ENCODE assay signal across 22 cellular contexts in the genomic region with DNA sequence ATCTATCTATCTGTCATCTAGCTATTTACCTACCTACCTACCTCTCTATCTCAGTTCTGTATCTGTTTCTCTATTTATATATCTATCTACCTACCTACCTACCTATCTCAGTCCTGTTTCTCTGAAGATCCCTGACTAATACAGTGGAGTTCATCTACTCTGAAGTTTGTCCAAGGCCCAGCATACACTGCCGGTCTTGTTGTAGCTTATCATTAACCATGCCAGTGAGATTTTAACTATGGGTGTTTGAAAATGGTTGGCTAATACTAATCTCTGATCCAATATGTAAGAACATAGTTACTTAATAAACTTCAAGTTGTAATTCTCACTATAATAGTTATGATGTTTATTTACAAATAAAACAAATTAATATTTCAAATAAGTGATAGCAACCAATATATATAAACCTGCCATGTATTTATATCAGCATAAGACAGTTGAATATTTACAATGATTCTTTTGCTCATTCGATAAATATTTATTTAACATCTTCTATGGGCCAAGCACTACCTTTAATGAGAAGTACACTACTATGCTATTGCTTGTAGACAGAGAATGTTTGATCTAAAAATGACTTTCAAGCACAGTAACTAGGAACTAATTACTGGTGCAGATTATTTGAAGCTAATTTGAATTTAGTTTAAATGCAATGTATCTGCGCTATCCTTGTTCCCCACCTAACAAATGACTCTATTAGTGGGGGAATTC.
A peak's percentile ranks its signal among the peaks of the same experiment; 100 is the strongest.
DNase-seq lines count a peak whose midpoint lies in the region; ATAC-seq, FAIRE-seq and TF ChIP-seq lines count a peak whose summit lies in the region.
"Had no signal": no experiment of that assay in that cellular context is flagged by ENCODE, and none has a peak within 500 bp of the region (broad histone marks: within the 10 kb centered on the region; RNA-seq: fewer than 3 reads in every experiment).

No MANE protein-coding gene starts in this region.

- H3K9me3 Mint-ChIP-seq in Calu3 (ENCODE audit: low read depth, unreplicated experiment) = no peaks in the 10 kb centered on the region
- H3K9me3 Mint-ChIP-seq in activated CD4-positive, alpha-beta T cell treated with anti-CD3 and anti-CD28 coated beads, Interleukin-2, amount 10 ng/mL, durations not matched to agents 24 days and 14 days = peaks cover under 1% of the 10 kb centered on the region
- H3K9me3 Mint-ChIP-seq: CD8-positive, alpha-beta memory T cell; HFFc6 had no signal

- H3K4me3 ChIP-seq in kidney epithelial cell (ENCODE audit: low read depth, low read length) = no peak overlapping the region
- no peak overlapping the region for H3K4me3 ChIP-seq in mucosa of descending colon
- no peak overlapping the region for H3K4me3 ChIP-seq in breast epithelium
- H3K4me3 ChIP-seq: SK-N-MC had no signal

- POLR2A ChIA-PET in HEK293T (lab: Yijun Ruan, JAX) = interaction anchor here (0.7 kb wide), 1 partner anchor 11 kb away, joined by 3 read pairs; no protein-coding TSS in a partner anchor

- H3K27me3 Mint-ChIP-seq in Calu3 (ENCODE audit: unreplicated experiment) = no peaks in the 10 kb centered on the region
- peaks cover 1% of the 10 kb centered on the region for H3K27me3 Mint-ChIP-seq in activated CD4-positive, alpha-beta T cell treated with anti-CD3 and anti-CD28 coated beads, Interleukin-2, amount 10 ng/mL, durations not matched to agents 24 days and 14 days

- H3K4me1 ChIP-seq in mucosa of descending colon (ENCODE audit: low read depth) (no peaks in the 10 kb centered on the region), breast epithelium (no peaks in the 10 kb centered on the region)

- TF ChIP-seq POLR2A in breast epithelium (IDR thresholded peaks at IDR 0.05) = no peak

- H3K4me1 Mint-ChIP-seq in Calu3 (ENCODE audit: low read depth, unreplicated experiment) = peaks cover 9% of the 10 kb centered on the region
- no peaks in the 10 kb centered on the region for H3K4me1 Mint-ChIP-seq in activated CD4-positive, alpha-beta T cell treated with anti-CD3 and anti-CD28 coated beads, Interleukin-2, amount 10 ng/mL, durations not matched to agents 24 days and 14 days
- H3K4me1 Mint-ChIP-seq: CD8-positive, alpha-beta memory T cell had no signal

- peak; percentile 54 for FAIRE-seq in RCC 7860 (lab: Jason Lieb, UNC)
- FAIRE-seq: G401.6, GM12891, H1 had no signal

- DNase-seq in Calu3 = no peak
- no peak for DNase-seq in RCC 7860 (ENCODE audit: low spot score)
- DNase-seq in kidney epithelial cell (ENCODE audit: low read depth) = peak; percentile 21
- no peak for DNase-seq in mucosa of descending colon
- no peak for DNase-seq in activated CD4-positive, alpha-beta T cell treated with anti-CD3 and anti-CD28 coated beads, Interleukin-2, amount 10 ng/mL, durations not matched to agents 24 days and 14 days
- DNase-seq in HEK293T (ENCODE audit: extremely low spot score) = no peak
- DNase-seq in breast epithelium (ENCODE audit: low spot score in 2 of 2) = no peak
- DNase-seq: CD8-positive, alpha-beta memory T cell; DMS153; HFFc6; Karpas-422; NCI-H1105 treated with DMSO at 0.1 percent for 48 hours; NCI-H1930; NCI-H2171; NCI-H446 treated with DMSO at 0.1 percent for 48 hours; NCI-H748 treated with DMSO at 0.1 percent for 48 hours; PC-3 had no signal

- no peak for TF ChIP-seq CTCF in Calu3 (IDR thresholded peaks at IDR 0.05; ENCODE audit: unreplicated experiment)
- TF ChIP-seq CTCF in kidney epithelial cell (IDR thresholded peaks at IDR 0.05; ENCODE audit: insufficient read depth, low read length, poor library complexity, severe bottlenecking) = no peak
- TF ChIP-seq CTCF in mucosa of descending colon (IDR thresholded peaks at IDR 0.05) = no peak
- TF ChIP-seq CTCF in breast epithelium (IDR thresholded peaks at IDR 0.05) = no peak

- ATAC-seq in mucosa of descending colon (peak; percentile 49), HG03280 (IDR thresholded peaks at IDR 0.05; ENCODE audit: unreplicated experiment) (no peak)
- ATAC-seq: PC-3 had no signal

- H3K4me3 Mint-ChIP-seq in Calu3 (ENCODE audit: low read depth, unreplicated experiment) = no peak overlapping the region
- no peak overlapping the region for H3K4me3 Mint-ChIP-seq in activated CD4-positive, alpha-beta T cell treated with anti-CD3 and anti-CD28 coated beads, Interleukin-2, amount 10 ng/mL, durations not matched to agents 24 days and 14 days
- H3K4me3 Mint-ChIP-seq: CD8-positive, alpha-beta memory T cell; HFFc6 had no signal

- peak overlapping the region; percentile 77 for H3K27ac Mint-ChIP-seq in Calu3 (ENCODE audit: unreplicated experiment)
- H3K27ac Mint-ChIP-seq in activated CD4-positive, alpha-beta T cell treated with anti-CD3 and anti-CD28 coated beads, Interleukin-2, amount 10 ng/mL, durations not matched to agents 24 days and 14 days = no peak overlapping the region

- no peaks in the 10 kb centered on the region for H3K36me3 Mint-ChIP-seq in Calu3 (ENCODE audit: insufficient read depth, unreplicated experiment)
- no peaks in the 10 kb centered on the region for H3K36me3 Mint-ChIP-seq in activated CD4-positive, alpha-beta T cell treated with anti-CD3 and anti-CD28 coated beads, Interleukin-2, amount 10 ng/mL, durations not matched to agents 24 days and 14 days (ENCODE audit: low read depth)
- H3K36me3 Mint-ChIP-seq: CD8-positive, alpha-beta memory T cell had no signal

- H3K9me3 ChIP-seq in mucosa of descending colon (no peaks in the 10 kb centered on the region), breast epithelium (no peaks in the 10 kb centered on the region)

- intact Hi-C loops in Calu3 (cut with micrococcal nuclease; ENCODE audit: unreplicated experiment) (no loop called here), mucosa of descending colon (cut with DNase I, micrococcal nuclease) (no loop called here), breast epithelium (cut with DNase I; ENCODE audit: low total_unique reads) (no loop called here)
- intact Hi-C loops in activated CD4-positive, alpha-beta T cell treated with anti-CD3 and anti-CD28 coated beads, Interleukin-2, amount 10 ng/mL, durations not matched to agents 24 days and 14 days (cut with micrococcal nuclease) = no loop called here

- no peak overlapping the region for H3K27ac ChIP-seq in breast epithelium
- H3K27ac ChIP-seq: SK-N-MC had no signal

- BruUV-seq in Calu3 (replicated peaks; lab: Mats Ljungman, UMichigan) = no TSS peak

- H3K36me3 ChIP-seq in kidney epithelial cell (ENCODE audit: control insufficient read depth, insufficient read depth, low read length) (no peaks in the 10 kb centered on the region), mucosa of descending colon (ENCODE audit: low read depth) (no peaks in the 10 kb centered on the region), breast epithelium (no peaks in the 10 kb centered on the region)

- CTCF ChIA-PET in Calu3 (lab: Charles Lee) = interaction anchor here (0.7 kb wide), 1 partner anchor 456 kb away, joined by 3 read pairs; no protein-coding TSS in a partner anchor
- CTCF ChIA-PET in HEK293T (lab: Yijun Ruan, JAX) = no interaction called here

- H3K27me3 ChIP-seq in kidney epithelial cell (ENCODE audit: control insufficient read depth, insufficient read depth, low read length) = no peaks in the 10 kb centered on the region
- H3K27me3 ChIP-seq in breast epithelium = no peaks in the 10 kb centered on the region

TF ChIP-seq in HEK293T, 16 proteins besides CTCF, POLR2A, EP300 and RAD21:
- TF ChIP-seq L3MBTL2 (conservative IDR thresholded peaks at IDR 0.05) (no peak), BHLHE40 (IDR thresholded peaks at IDR 0.05; ENCODE audit: borderline replicate concordance) (no peak), HDGF (IDR thresholded peaks at IDR 0.05; ENCODE audit: borderline replicate concordance) (no peak), SUZ12 (IDR thresholded peaks at IDR 0.05) (no peak), ARNT (IDR thresholded peaks at IDR 0.05) (no peak), FOXK2 (IDR thresholded peaks at IDR 0.05) (no peak), LEF1 (IDR thresholded peaks at IDR 0.05; ENCODE audit: borderline replicate concordance) (no peak), ZNF384 (IDR thresholded peaks at IDR 0.05) (no peak), FOXA1 (IDR thresholded peaks at IDR 0.05) (no peak), NFRKB (IDR thresholded peaks at IDR 0.05) (no peak)
- TF ChIP-seq, protein P1, sequence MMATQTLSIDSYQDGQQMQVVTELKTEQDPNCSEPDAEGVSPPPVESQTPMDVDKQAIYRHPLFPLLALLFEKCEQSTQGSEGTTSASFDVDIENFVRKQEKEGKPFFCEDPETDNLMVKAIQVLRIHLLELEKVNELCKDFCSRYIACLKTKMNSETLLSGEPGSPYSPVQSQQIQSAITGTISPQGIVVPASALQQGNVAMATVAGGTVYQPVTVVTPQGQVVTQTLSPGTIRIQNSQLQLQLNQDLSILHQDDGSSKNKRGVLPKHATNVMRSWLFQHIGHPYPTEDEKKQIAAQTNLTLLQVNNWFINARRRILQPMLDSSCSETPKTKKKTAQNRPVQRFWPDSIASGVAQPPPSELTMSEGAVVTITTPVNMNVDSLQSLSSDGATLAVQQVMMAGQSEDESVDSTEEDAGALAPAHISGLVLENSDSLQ (IDR thresholded peaks at IDR 0.05) = no peak
